1 cellular context compared by ENCODE assay signal in the genomic region with DNA sequence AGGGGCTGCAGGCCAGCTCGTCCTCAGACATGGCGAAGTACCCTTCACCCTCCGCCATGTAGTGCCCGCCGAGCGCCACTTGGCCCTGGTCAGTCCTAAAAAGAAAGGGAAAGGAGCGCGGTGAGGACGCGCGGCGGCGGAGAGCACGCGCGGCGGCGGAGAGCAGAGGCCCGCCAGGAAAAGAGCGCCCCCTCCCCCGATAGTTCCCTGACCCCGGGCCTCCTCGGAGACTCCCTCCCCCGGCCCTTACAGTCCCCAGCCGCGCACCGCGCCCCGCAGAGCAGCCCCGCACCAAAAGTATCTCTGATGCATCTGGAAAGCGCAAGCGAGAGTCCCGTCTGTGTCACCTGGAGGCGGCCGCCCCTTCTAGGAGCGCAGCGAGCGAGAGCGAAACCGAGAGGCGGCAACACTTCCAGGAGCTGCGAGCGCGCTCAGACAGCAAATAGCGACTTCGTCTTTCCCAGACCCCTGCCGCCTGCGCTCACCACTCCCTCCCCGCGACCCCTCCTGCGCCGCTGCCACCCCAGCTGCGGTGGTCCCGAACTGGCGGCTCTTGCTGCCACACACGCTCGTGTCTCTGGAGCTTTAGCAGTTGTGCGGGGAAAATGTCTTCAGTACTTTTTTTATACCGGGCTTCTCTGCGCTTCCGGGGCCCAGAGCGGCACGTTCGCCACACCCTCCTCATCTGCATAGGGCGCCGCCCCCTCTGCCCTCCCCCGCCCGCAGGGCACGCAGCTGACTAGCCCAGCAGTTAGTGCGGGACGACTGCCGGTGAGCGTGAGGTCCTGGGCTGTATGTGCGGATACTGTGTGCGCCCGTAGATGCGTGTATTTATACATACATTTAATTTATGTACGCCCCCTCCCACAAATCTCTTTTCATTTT.
TF ChIP-seq lines count a peak whose summit lies in the region.

Gene TENT5A, minus strand, starts transcription at position 598 of the 885 bp plus-strand sequence. Its CDS starts 540 bp downstream, at position 58.

TF ChIP-seq in HepG2, 621 proteins besides CTCF, POLR2A, EP300 and RAD21 (continued from another document and continues in another):
- TF ChIP-seq, protein P1, sequence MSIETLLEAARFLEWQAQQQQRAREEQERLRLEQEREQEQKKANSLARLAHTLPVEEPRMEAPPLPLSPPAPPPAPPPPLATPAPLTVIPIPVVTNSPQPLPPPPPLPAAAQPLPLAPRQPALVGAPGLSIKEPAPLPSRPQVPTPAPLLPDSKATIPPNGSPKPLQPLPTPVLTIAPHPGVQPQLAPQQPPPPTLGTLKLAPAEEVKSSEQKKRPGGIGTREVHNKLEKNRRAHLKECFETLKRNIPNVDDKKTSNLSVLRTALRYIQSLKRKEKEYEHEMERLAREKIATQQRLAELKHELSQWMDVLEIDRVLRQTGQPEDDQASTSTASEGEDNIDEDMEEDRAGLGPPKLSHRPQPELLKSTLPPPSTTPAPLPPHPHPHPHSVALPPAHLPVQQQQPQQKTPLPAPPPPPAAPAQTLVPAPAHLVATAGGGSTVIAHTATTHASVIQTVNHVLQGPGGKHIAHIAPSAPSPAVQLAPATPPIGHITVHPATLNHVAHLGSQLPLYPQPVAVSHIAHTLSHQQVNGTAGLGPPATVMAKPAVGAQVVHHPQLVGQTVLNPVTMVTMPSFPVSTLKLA (IDR thresholded peaks at IDR 0.05): no peak
- TF ChIP-seq, protein P2, sequence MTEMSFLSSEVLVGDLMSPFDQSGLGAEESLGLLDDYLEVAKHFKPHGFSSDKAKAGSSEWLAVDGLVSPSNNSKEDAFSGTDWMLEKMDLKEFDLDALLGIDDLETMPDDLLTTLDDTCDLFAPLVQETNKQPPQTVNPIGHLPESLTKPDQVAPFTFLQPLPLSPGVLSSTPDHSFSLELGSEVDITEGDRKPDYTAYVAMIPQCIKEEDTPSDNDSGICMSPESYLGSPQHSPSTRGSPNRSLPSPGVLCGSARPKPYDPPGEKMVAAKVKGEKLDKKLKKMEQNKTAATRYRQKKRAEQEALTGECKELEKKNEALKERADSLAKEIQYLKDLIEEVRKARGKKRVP (CRISPR knock-in tag; IDR thresholded peaks at IDR 0.05): no peak
- TF ChIP-seq KDM4B (CRISPR knock-in tag; IDR thresholded peaks at IDR 0.05) (no peak), RORA (CRISPR knock-in tag; IDR thresholded peaks at IDR 0.05) (no peak), ZNF777 (CRISPR knock-in tag; IDR thresholded peaks at IDR 0.05) (peak; percentile 99), THAP7 (CRISPR knock-in tag; IDR thresholded peaks at IDR 0.05) (no peak), SUZ12 (IDR thresholded peaks at IDR 0.05; ENCODE audit: low read depth, low read length) (no peak), GPN1 (CRISPR knock-in tag; IDR thresholded peaks at IDR 0.05; ENCODE audit: borderline replicate concordance) (no peak), ZNF510 (CRISPR knock-in tag; IDR thresholded peaks at IDR 0.05; ENCODE audit: low read depth) (no peak), HOXA7 (CRISPR knock-in tag; IDR thresholded peaks at IDR 0.05) (no peak), FUBP1 (CRISPR knock-in tag; IDR thresholded peaks at IDR 0.05; ENCODE audit: borderline replicate concordance) (no peak), ZNF207 (IDR thresholded peaks at IDR 0.05; ENCODE audit: borderline replicate concordance) (no peak), ZNF143 (CRISPR knock-in tag; IDR thresholded peaks at IDR 0.05) (no peak), ZNF704 (CRISPR knock-in tag; IDR thresholded peaks at IDR 0.05; ENCODE audit: borderline replicate concordance) (no peak), KLF16 (CRISPR knock-in tag; IDR thresholded peaks at IDR 0.05) (no peak), ELF4 (CRISPR knock-in tag; IDR thresholded peaks at IDR 0.05; ENCODE audit: borderline replicate concordance) (no peak), SMAD1 (CRISPR knock-in tag; IDR thresholded peaks at IDR 0.05; ENCODE audit: borderline replicate concordance, low read depth) (no peak), ZNF776 (CRISPR knock-in tag; IDR thresholded peaks at IDR 0.05) (no peak; the same call in 1 of the 2 replicates), POLR2AphosphoS2 (IDR thresholded peaks at IDR 0.05; ENCODE audit: low read depth, low read length) (no peak), FOXA1 (IDR thresholded peaks at IDR 0.05) (no peak), FOXA1 (CRISPR knock-in tag; IDR thresholded peaks at IDR 0.05) (no peak), ZNF101 (CRISPR knock-in tag; IDR thresholded peaks at IDR 0.05; ENCODE audit: borderline replicate concordance, low read depth) (no peak), EED (CRISPR knock-in tag; IDR thresholded peaks at IDR 0.05) (no peak), ZNF282 (IDR thresholded peaks at IDR 0.05; ENCODE audit: partially characterized antibody) (no peak), HDAC1 (CRISPR knock-in tag; IDR thresholded peaks at IDR 0.05) (0 out of 2 replicates have a peak, but pooled peaks have one; percentile 35), RXRB (CRISPR knock-in tag; IDR thresholded peaks at IDR 0.05; ENCODE audit: borderline replicate concordance) (no peak), ZBTB8A (CRISPR knock-in tag; IDR thresholded peaks at IDR 0.05; ENCODE audit: borderline replicate concordance, low read depth) (no peak), SMARCC2 (IDR thresholded peaks at IDR 0.05) (no peak)
- TF ChIP-seq, protein P3, sequence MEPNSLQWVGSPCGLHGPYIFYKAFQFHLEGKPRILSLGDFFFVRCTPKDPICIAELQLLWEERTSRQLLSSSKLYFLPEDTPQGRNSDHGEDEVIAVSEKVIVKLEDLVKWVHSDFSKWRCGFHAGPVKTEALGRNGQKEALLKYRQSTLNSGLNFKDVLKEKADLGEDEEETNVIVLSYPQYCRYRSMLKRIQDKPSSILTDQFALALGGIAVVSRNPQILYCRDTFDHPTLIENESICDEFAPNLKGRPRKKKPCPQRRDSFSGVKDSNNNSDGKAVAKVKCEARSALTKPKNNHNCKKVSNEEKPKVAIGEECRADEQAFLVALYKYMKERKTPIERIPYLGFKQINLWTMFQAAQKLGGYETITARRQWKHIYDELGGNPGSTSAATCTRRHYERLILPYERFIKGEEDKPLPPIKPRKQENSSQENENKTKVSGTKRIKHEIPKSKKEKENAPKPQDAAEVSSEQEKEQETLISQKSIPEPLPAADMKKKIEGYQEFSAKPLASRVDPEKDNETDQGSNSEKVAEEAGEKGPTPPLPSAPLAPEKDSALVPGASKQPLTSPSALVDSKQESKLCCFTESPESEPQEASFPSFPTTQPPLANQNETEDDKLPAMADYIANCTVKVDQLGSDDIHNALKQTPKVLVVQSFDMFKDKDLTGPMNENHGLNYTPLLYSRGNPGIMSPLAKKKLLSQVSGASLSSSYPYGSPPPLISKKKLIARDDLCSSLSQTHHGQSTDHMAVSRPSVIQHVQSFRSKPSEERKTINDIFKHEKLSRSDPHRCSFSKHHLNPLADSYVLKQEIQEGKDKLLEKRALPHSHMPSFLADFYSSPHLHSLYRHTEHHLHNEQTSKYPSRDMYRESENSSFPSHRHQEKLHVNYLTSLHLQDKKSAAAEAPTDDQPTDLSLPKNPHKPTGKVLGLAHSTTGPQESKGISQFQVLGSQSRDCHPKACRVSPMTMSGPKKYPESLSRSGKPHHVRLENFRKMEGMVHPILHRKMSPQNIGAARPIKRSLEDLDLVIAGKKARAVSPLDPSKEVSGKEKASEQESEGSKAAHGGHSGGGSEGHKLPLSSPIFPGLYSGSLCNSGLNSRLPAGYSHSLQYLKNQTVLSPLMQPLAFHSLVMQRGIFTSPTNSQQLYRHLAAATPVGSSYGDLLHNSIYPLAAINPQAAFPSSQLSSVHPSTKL (CRISPR knock-in tag; IDR thresholded peaks at IDR 0.05): peak; percentile 6; the same call in 1 of the 2 replicates
- TF ChIP-seq, protein P4, sequence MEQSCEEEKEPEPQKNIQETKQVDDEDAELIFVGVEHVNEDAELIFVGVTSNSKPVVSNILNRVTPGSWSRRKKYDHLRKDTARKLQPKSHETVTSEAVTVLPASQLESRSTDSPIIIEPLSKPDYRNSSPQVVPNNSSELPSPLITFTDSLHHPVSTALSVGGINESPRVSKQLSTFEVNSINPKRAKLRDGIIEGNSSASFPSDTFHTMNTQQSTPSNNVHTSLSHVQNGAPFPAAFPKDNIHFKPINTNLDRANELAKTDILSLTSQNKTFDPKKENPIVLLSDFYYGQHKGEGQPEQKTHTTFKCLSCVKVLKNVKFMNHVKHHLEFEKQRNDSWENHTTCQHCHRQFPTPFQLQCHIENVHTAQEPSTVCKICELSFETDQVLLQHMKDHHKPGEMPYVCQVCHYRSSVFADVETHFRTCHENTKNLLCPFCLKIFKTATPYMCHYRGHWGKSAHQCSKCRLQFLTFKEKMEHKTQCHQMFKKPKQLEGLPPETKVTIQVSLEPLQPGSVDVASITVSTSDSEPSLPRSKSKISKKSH (CRISPR knock-in tag; IDR thresholded peaks at IDR 0.05; ENCODE audit: borderline replicate concordance): no peak; the same call in 1 of the 2 replicates
- TF ChIP-seq, protein P5, sequence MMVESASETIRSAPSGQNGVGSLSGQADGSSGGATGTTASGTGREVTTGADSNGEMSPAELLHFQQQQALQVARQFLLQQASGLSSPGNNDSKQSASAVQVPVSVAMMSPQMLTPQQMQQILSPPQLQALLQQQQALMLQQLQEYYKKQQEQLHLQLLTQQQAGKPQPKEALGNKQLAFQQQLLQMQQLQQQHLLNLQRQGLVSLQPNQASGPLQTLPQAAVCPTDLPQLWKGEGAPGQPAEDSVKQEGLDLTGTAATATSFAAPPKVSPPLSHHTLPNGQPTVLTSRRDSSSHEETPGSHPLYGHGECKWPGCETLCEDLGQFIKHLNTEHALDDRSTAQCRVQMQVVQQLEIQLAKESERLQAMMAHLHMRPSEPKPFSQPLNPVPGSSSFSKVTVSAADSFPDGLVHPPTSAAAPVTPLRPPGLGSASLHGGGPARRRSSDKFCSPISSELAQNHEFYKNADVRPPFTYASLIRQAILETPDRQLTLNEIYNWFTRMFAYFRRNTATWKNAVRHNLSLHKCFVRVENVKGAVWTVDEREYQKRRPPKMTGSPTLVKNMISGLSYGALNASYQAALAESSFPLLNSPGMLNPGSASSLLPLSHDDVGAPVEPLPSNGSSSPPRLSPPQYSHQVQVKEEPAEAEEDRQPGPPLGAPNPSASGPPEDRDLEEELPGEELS (CRISPR knock-in tag; IDR thresholded peaks at IDR 0.05): no peak
- TF ChIP-seq, protein P6, sequence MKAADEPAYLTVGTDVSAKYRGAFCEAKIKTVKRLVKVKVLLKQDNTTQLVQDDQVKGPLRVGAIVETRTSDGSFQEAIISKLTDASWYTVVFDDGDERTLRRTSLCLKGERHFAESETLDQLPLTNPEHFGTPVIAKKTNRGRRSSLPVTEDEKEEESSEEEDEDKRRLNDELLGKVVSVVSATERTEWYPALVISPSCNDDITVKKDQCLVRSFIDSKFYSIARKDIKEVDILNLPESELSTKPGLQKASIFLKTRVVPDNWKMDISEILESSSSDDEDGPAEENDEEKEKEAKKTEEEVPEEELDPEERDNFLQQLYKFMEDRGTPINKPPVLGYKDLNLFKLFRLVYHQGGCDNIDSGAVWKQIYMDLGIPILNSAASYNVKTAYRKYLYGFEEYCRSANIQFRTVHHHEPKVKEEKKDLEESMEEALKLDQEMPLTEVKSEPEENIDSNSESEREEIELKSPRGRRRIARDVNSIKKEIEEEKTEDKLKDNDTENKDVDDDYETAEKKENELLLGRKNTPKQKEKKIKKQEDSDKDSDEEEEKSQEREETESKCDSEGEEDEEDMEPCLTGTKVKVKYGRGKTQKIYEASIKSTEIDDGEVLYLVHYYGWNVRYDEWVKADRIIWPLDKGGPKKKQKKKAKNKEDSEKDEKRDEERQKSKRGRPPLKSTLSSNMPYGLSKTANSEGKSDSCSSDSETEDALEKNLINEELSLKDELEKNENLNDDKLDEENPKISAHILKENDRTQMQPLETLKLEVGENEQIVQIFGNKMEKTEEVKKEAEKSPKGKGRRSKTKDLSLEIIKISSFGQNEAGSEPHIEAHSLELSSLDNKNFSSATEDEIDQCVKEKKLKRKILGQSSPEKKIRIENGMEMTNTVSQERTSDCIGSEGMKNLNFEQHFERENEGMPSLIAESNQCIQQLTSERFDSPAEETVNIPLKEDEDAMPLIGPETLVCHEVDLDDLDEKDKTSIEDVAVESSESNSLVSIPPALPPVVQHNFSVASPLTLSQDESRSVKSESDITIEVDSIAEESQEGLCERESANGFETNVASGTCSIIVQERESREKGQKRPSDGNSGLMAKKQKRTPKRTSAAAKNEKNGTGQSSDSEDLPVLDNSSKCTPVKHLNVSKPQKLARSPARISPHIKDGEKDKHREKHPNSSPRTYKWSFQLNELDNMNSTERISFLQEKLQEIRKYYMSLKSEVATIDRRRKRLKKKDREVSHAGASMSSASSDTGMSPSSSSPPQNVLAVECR (CRISPR knock-in tag; IDR thresholded peaks at IDR 0.05; ENCODE audit: borderline replicate concordance): peak; percentile 61
